In the genomic region with DNA sequence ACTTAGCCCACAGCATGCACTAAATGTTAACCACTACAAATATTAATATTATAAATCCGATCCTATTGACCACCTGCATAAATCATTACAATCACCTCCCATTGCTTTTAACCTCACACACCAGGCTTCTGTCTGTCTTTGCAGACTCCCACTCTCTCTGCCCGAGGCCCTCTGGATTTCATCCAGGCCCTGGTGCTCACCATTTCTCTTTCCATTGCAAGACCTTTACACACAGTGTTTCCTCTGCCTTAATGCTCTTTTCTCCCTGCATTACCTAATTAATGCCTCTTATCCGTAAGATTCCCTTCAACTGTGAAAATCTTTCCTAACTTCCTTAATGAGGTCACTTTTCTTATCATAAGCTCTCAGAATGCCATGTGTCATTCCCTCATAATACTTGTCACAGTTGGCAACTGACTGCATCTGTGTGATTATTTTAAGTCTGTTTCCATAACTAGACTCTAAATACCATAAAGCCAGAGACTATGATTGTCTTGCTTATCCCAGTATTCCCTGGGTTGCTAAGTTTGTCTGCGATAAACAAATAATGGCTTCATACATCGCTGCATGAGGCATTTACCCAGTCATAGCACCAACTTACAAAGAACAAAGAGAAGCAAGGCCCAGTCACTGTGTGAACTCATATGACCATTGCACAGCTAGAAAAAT, we compare ENCODE assay signal across 18 cellular contexts.
A peak's percentile ranks its signal among the peaks of the same experiment; 100 is the strongest.
DNase-seq lines count a peak whose midpoint lies in the region; ATAC-seq, FAIRE-seq and TF ChIP-seq lines count a peak whose summit lies in the region.
"Had no signal": no experiment of that assay in that cellular context is flagged by ENCODE, and none has a peak within 500 bp of the region (broad histone marks: within the 10 kb centered on the region; RNA-seq: fewer than 3 reads in every experiment).

No MANE protein-coding gene starts in this region.

- H3K4me1 Mint-ChIP-seq in activated CD8-positive, alpha-beta memory T cell treated with anti-CD3 and anti-CD28 coated beads, Interleukin-2, amount 10 ng/mL, durations not matched to agents 7 days and 5 days, result peaks cover 10% of the 10 kb centered on the region
- H3K4me1 Mint-ChIP-seq: T-helper 17 cell had no signal

- WGBS in psoas muscle, 3 donors, result 52% methylated on average over 5 of the region's 5 CpGs

- POLR2A ChIA-PET in A673 (lab: Charles Lee; ENCODE audit: low non-redundant PET), result no interaction called here

- CTCF ChIA-PET in activated CD8-positive, alpha-beta memory T cell treated with anti-CD3 and anti-CD28 coated beads, Interleukin-2, amount 10 ng/mL, durations not matched to agents 7 days and 5 days (lab: Charles Lee), result no interaction called here
- CTCF ChIA-PET in A673 (lab: Charles Lee), result no interaction called here

- intact Hi-C loops in left ventricle myocardium superior (cut with micrococcal nuclease), result no loop called here
- intact Hi-C loops in psoas muscle (cut with DNase I), result no loop called here
- intact Hi-C loops in A673 (cut with micrococcal nuclease; ENCODE audit: unreplicated experiment), result no loop called here

- peaks cover 1% of the 10 kb centered on the region for H3K36me3 Mint-ChIP-seq in activated CD8-positive, alpha-beta memory T cell treated with anti-CD3 and anti-CD28 coated beads, Interleukin-2, amount 10 ng/mL, durations not matched to agents 7 days and 5 days

- H3K4me3 ChIP-seq in psoas muscle (no peak overlapping the region), A673 (ENCODE audit: low read depth, low read length, poor library complexity, severe bottlenecking) (no peak overlapping the region)
- H3K4me3 ChIP-seq: breast epithelium, upper lobe of right lung had no signal

- ATAC-seq in left ventricle myocardium superior (peak; percentile 98), psoas muscle (peak in 3 of 4 donors; percentile 34 to 87 (median 70))
- ATAC-seq in activated CD8-positive, alpha-beta memory T cell treated with anti-CD3 and anti-CD28 coated beads, Interleukin-2, amount 10 ng/mL, durations not matched to agents 7 days and 5 days, result no peak
- ATAC-seq: T-helper 17 cell, upper lobe of right lung had no signal

- H3K27ac ChIP-seq in psoas muscle (no peak overlapping the region), A673 (ENCODE audit: low read depth, low read length, poor library complexity, severe bottlenecking) (no peak overlapping the region)
- H3K27ac ChIP-seq: breast epithelium, RWPE1, upper lobe of right lung had no signal

- BruUV-seq in A673 (replicated peaks; lab: Mats Ljungman, UMichigan), result no TSS peak

- peak; percentile 99 for FAIRE-seq in D721Med (lab: Jason Lieb, UNC)
- FAIRE-seq: endometrium had no signal

- H3K4me1 ChIP-seq in psoas muscle, result no peaks in the 10 kb centered on the region
- H3K4me1 ChIP-seq in A673 (ENCODE audit: insufficient read depth, low read length, poor library complexity, severe bottlenecking), result no peaks in the 10 kb centered on the region
- H3K4me1 ChIP-seq: breast epithelium, upper lobe of right lung had no signal

- peaks cover 3% of the 10 kb centered on the region for H3K9me3 Mint-ChIP-seq in activated CD8-positive, alpha-beta memory T cell treated with anti-CD3 and anti-CD28 coated beads, Interleukin-2, amount 10 ng/mL, durations not matched to agents 7 days and 5 days (ENCODE audit: low read depth)

- H3K4me3 Mint-ChIP-seq in activated CD8-positive, alpha-beta memory T cell treated with anti-CD3 and anti-CD28 coated beads, Interleukin-2, amount 10 ng/mL, durations not matched to agents 7 days and 5 days, result no peak overlapping the region
- H3K4me3 Mint-ChIP-seq: T-helper 17 cell had no signal

- H3K27me3 Mint-ChIP-seq in activated CD8-positive, alpha-beta memory T cell treated with anti-CD3 and anti-CD28 coated beads, Interleukin-2, amount 10 ng/mL, durations not matched to agents 7 days and 5 days, result peaks cover 11% of the 10 kb centered on the region

- no peak for TF ChIP-seq CTCF in D721Med (IDR thresholded peaks at IDR 0.05; ENCODE audit: insufficient read depth, missing control alignments)
- no peak for TF ChIP-seq CTCF in psoas muscle (IDR thresholded peaks at IDR 0.05)
- no peak for TF ChIP-seq CTCF in A673 (conservative IDR thresholded peaks at IDR 0.05; ENCODE audit: low read depth, low read length)

- H3K36me3 ChIP-seq in psoas muscle (ENCODE audit: insufficient read depth in 1 of 2, low read depth in 1 of 2) (no peaks in the 10 kb centered on the region), A673 (ENCODE audit: insufficient read depth, low read length, poor library complexity, severe bottlenecking) (no peaks in the 10 kb centered on the region)
- H3K36me3 ChIP-seq: breast epithelium, upper lobe of right lung had no signal

- H3K9me3 ChIP-seq in psoas muscle (no peaks in the 10 kb centered on the region), A673 (ENCODE audit: low read depth, low read length, poor library complexity, severe bottlenecking) (no peaks in the 10 kb centered on the region)
- H3K9me3 ChIP-seq: breast epithelium, upper lobe of right lung had no signal

- H3K27me3 ChIP-seq in psoas muscle (ENCODE audit: insufficient read depth in 3 of 3, low read length in 2 of 3) (no peaks in the 10 kb centered on the region), A673 (replicated peaks; ENCODE audit: insufficient read depth, low read depth, low read length, poor library complexity) (peaks cover 4% of the 10 kb centered on the region)
- H3K27me3 ChIP-seq: breast epithelium, upper lobe of right lung had no signal

- H3K27ac Mint-ChIP-seq in activated CD8-positive, alpha-beta memory T cell treated with anti-CD3 and anti-CD28 coated beads, Interleukin-2, amount 10 ng/mL, durations not matched to agents 7 days and 5 days, result no peak overlapping the region
- H3K27ac Mint-ChIP-seq: T-helper 17 cell had no signal

- peak; percentile 31 for DNase-seq in D721Med (ENCODE audit: insufficient read length, low spot score)
- peak; percentile 32 for DNase-seq in astrocyte of the hippocampus (ENCODE audit: low read depth, low spot score)
- DNase-seq in left ventricle myocardium superior, result peak; percentile 30
- DNase-seq in psoas muscle, result no peak
- no peak for DNase-seq in GM19240 (ENCODE audit: insufficient read length, low spot score)
- no peak for DNase-seq in central memory CD4-positive, alpha-beta T cell
- DNase-seq in activated CD8-positive, alpha-beta memory T cell treated with anti-CD3 and anti-CD28 coated beads, Interleukin-2, amount 10 ng/mL, durations not matched to agents 7 days and 5 days, result no peak
- no peak for DNase-seq in A673 (ENCODE audit: low spot score)
- DNase-seq: activated CD4-positive, CD25-positive, alpha-beta regulatory T cell; activated naive CD4-positive, alpha-beta T cell; GOT3; NCI-H69; stimulated activated CD4-positive, alpha-beta T cell treated with anti-CD3 and anti-CD28 coated beads, Interleukin-4, amount 100 ng/mL, for 1 hour; T-helper 17 cell; upper lobe of right lung had no signal

Comparison
In these comparisons a context has a peak if more than half of its experiments do, and no peak if none do; other contexts are left out.
1. DNase-seq: peak in D721Med (single experiment), astrocyte of the hippocampus (single experiment) and left ventricle myocardium superior (single experiment); none in psoas muscle (0 of 2), GM19240 (single experiment), central memory CD4-positive, alpha-beta T cell (single experiment), activated CD8-positive, alpha-beta memory T cell treated with anti-CD3 and anti-CD28 coated beads, Interleukin-2, amount 10 ng/mL, durations not matched to agents 7 days and 5 days (single experiment) and A673 (single experiment).